In genomic region chr10:34116780-34117179, GRCh38 we compare ENCODE assay signal across 21 cellular contexts.
A peak's percentile ranks its signal among the peaks of the same experiment; 100 is the strongest.
DNase-seq lines count a peak whose midpoint lies in the region; ATAC-seq and TF ChIP-seq lines count a peak whose summit lies in the region.
"Had no signal": no experiment of that assay in that cellular context is flagged by ENCODE, and none has a peak within 500 bp of the region (broad histone marks: within the 10 kb centered on the region; RNA-seq: fewer than 3 reads in every experiment).

No MANE protein-coding gene starts in this region.

- peak; percentile 20 for DNase-seq in astrocyte of the hippocampus (ENCODE audit: low read depth, low spot score)
- DNase-seq in heart left ventricle: peak in 1 of 5 donors; percentile 33
- DNase-seq in lower lobe of right lung: no peak
- DNase-seq in tibial artery: no peak
- no peak for DNase-seq in endothelial cell (ENCODE audit: low spot score)
- no peak for DNase-seq in vagina (ENCODE audit: extremely low spot score in 2 of 2)
- DNase-seq in stimulated activated CD4-positive, alpha-beta T cell treated with anti-CD3 and anti-CD28 coated beads, Interleukin-4, amount 100 ng/mL, for 1 hour: no peak
- DNase-seq: activated gamma-delta T cell; CD8-positive, alpha-beta T cell; effector CD8-positive, alpha-beta T cell; KBM-7; MV-4-11; NCI-H187; NCI-H446; PC-3 had no signal

- H3K9me3 ChIP-seq in heart left ventricle (no peaks in the 10 kb centered on the region), lower lobe of right lung (no peaks in the 10 kb centered on the region), tibial artery (no peaks in the 10 kb centered on the region), vagina (no peaks in the 10 kb centered on the region)

- H3K27me3 Mint-ChIP-seq in endothelial cell (ENCODE audit: unreplicated experiment): peaks cover 8% of the 10 kb centered on the region
- H3K27me3 Mint-ChIP-seq: central memory CD8-positive, alpha-beta T cell had no signal

- ATAC-seq in heart left ventricle (peak; percentile 25 to 71 (median 68)), lower lobe of right lung (no peak), HG02571 (IDR thresholded peaks at IDR 0.05; ENCODE audit: unreplicated experiment) (no peak)
- ATAC-seq: CD8-positive, alpha-beta T cell; esophagus mucosa; PC-3; stimulated activated effector memory CD8-positive, alpha-beta T cell treated with anti-CD3 and anti-CD28 coated beads, Interleukin-12 subunit alpha, Interleukin-12 subunit beta, amount 100 ng/mL, for 72 hours had no signal

- H3K36me3 Mint-ChIP-seq in endothelial cell (ENCODE audit: low read depth, unreplicated experiment): no peaks in the 10 kb centered on the region
- H3K36me3 Mint-ChIP-seq: CD8-positive, alpha-beta T cell; stimulated activated effector memory CD8-positive, alpha-beta T cell treated with anti-CD3 and anti-CD28 coated beads, Interleukin-12 subunit alpha, Interleukin-12 subunit beta, amount 100 ng/mL, for 72 hours had no signal

- H3K27ac ChIP-seq in heart left ventricle (peak overlapping the region in 3 of 12 donors; percentile 4 to 38 (median 5)), lower lobe of right lung (peak overlapping the region; percentile 22), tibial artery (no peak overlapping the region), vagina (no peak overlapping the region)

- no peak for TF ChIP-seq POLR2A in heart left ventricle (IDR thresholded peaks at IDR 0.05)
- no peak for TF ChIP-seq POLR2A in vagina (IDR thresholded peaks at IDR 0.05)

- no peak overlapping the region for H3K4me3 Mint-ChIP-seq in endothelial cell (ENCODE audit: unreplicated experiment)
- H3K4me3 Mint-ChIP-seq: CD8-positive, alpha-beta T cell; central memory CD8-positive, alpha-beta T cell; stimulated activated effector memory CD8-positive, alpha-beta T cell treated with anti-CD3 and anti-CD28 coated beads, Interleukin-12 subunit alpha, Interleukin-12 subunit beta, amount 100 ng/mL, for 72 hours; T-helper 1 cell treated with Interleukin-12 subunit alpha and Interleukin-12 subunit beta and Interleukin-4 antibody, amounts not matched to agents 30 μg/mL and 1 μg/mL, for 36 hours had no signal

- 14 to 26% (median 19%) methylated on average over 14 of the region's 14 CpGs for WGBS in heart left ventricle, 4 donors

- no peaks in the 10 kb centered on the region for H3K27me3 ChIP-seq in heart left ventricle
- H3K27me3 ChIP-seq in lower lobe of right lung (ENCODE audit: low read depth): no peaks in the 10 kb centered on the region
- H3K27me3 ChIP-seq in tibial artery: no peaks in the 10 kb centered on the region
- H3K27me3 ChIP-seq in vagina: no peaks in the 10 kb centered on the region

- TF ChIP-seq CTCF in heart left ventricle (IDR thresholded peaks at IDR 0.05) (no peak), lower lobe of right lung (IDR thresholded peaks at IDR 0.05) (no peak), tibial artery (IDR thresholded peaks at IDR 0.05) (no peak), endothelial cell (IDR thresholded peaks at IDR 0.05; ENCODE audit: unreplicated experiment) (no peak), vagina (IDR thresholded peaks at IDR 0.05) (no peak)

- peaks cover 0 to 19% (median 7%) of the 10 kb centered on the region in 12 donors for H3K4me1 ChIP-seq in heart left ventricle
- H3K4me1 ChIP-seq in lower lobe of right lung: peaks cover 27% of the 10 kb centered on the region
- peaks cover 0 to 20% (median 4%) of the 10 kb centered on the region in 4 donors for H3K4me1 ChIP-seq in tibial artery
- H3K4me1 ChIP-seq in vagina: peaks cover 22% of the 10 kb centered on the region

- peak overlapping the region in 9 of 12 donors; percentile 16 to 44 (median 29) for H3K4me3 ChIP-seq in heart left ventricle
- no peak overlapping the region for H3K4me3 ChIP-seq in lower lobe of right lung
- H3K4me3 ChIP-seq in tibial artery: peak overlapping the region; percentile 21 to 32
- H3K4me3 ChIP-seq in vagina: no peak overlapping the region
- H3K4me3 ChIP-seq: GM12878 had no signal

- no peak overlapping the region for H3K27ac Mint-ChIP-seq in endothelial cell (ENCODE audit: unreplicated experiment)
- H3K27ac Mint-ChIP-seq: CD8-positive, alpha-beta T cell; stimulated activated effector memory CD8-positive, alpha-beta T cell treated with anti-CD3 and anti-CD28 coated beads, Interleukin-12 subunit alpha, Interleukin-12 subunit beta, amount 100 ng/mL, for 72 hours; T-helper 1 cell treated with Interleukin-12 subunit alpha and Interleukin-12 subunit beta and Interleukin-4 antibody, amounts not matched to agents 30 μg/mL and 1 μg/mL, for 36 hours had no signal

- intact Hi-C loops in heart left ventricle (cut with DNase I): loop anchor here in 1 of 10 donors (10.0 kb wide), 1 partner anchor 518 kb away; no protein-coding TSS in a partner anchor
- intact Hi-C loops in lower lobe of right lung (cut with DNase I): no loop called here
- intact Hi-C loops in tibial artery (cut with DNase I; ENCODE audit: low total_unique reads): no loop called here
- intact Hi-C loops in vagina (cut with DNase I): no loop called here

- H3K36me3 ChIP-seq in heart left ventricle (peaks cover 0 to 6% (median 0%) of the 10 kb centered on the region in 9 donors), lower lobe of right lung (no peaks in the 10 kb centered on the region), tibial artery (peaks cover 0 to 11% (median 0%) of the 10 kb centered on the region in 3 donors), vagina (no peaks in the 10 kb centered on the region)

- H3K4me1 Mint-ChIP-seq in endothelial cell (ENCODE audit: unreplicated experiment): peaks cover 32% of the 10 kb centered on the region
- H3K4me1 Mint-ChIP-seq: central memory CD8-positive, alpha-beta T cell; stimulated activated effector memory CD8-positive, alpha-beta T cell treated with anti-CD3 and anti-CD28 coated beads, Interleukin-12 subunit alpha, Interleukin-12 subunit beta, amount 100 ng/mL, for 72 hours had no signal

- H3K9me3 Mint-ChIP-seq in endothelial cell (ENCODE audit: unreplicated experiment): no peaks in the 10 kb centered on the region
- H3K9me3 Mint-ChIP-seq: CD8-positive, alpha-beta T cell; central memory CD8-positive, alpha-beta T cell; stimulated activated effector memory CD8-positive, alpha-beta T cell treated with anti-CD3 and anti-CD28 coated beads, Interleukin-12 subunit alpha, Interleukin-12 subunit beta, amount 100 ng/mL, for 72 hours; T-helper 1 cell treated with Interleukin-12 subunit alpha and Interleukin-12 subunit beta and Interleukin-4 antibody, amounts not matched to agents 30 μg/mL and 1 μg/mL, for 36 hours had no signal

Comparison
In these comparisons a context has a peak if more than half of its experiments do, and no peak if none do; other contexts are left out.
1. ATAC-seq: peak in heart left ventricle (4 of 4); none in lower lobe of right lung (0 of 2) and HG02571 (single experiment).
2. H3K4me3 ChIP-seq: peak in heart left ventricle (9 of 12) and tibial artery (2 of 2); none in lower lobe of right lung (single experiment) and vagina (0 of 2).